In genomic region chr7:26293569-26294308, GRCh38 we compare ENCODE assay signal across 8 cellular contexts. TPM values are rescaled to one million over a fixed set of nuclear protein-coding genes. Genes with fewer than 3 reads are reported as not detected.
A peak's percentile ranks its signal among the peaks of the same experiment; 100 is the strongest.
DNase-seq lines count a peak whose midpoint lies in the region; ATAC-seq and TF ChIP-seq lines count a peak whose summit lies in the region.

No MANE protein-coding gene starts in this region.

- peak overlapping the region; percentile 89 for H3K27ac Mint-ChIP-seq in T-helper 1 cell treated with Interleukin-12 subunit alpha and Interleukin-12 subunit beta and Interleukin-4 antibody, amounts not matched to agents 30 μg/mL and 1 μg/mL, for 36 hours

- peak overlapping the region; percentile 98 for H3K4me3 Mint-ChIP-seq in T-helper 1 cell treated with Interleukin-12 subunit alpha and Interleukin-12 subunit beta and Interleukin-4 antibody, amounts not matched to agents 30 μg/mL and 1 μg/mL, for 36 hours

- TF ChIP-seq CTCF in colonic mucosa (IDR thresholded peaks at IDR 0.05), result no peak

- H3K4me3 ChIP-seq in colonic mucosa (no peak overlapping the region), MG63 (no peak overlapping the region)

- no peaks in the 10 kb centered on the region for H3K27me3 ChIP-seq in colonic mucosa
- no peaks in the 10 kb centered on the region for H3K27me3 ChIP-seq in MG63

- DNase-seq in colonic mucosa (no peak), NCI-H2196 (lab: John Stamatoyannopoulos, UW; ENCODE audit: unreplicated experiment) (no peak), MG63 (no peak), NCI-H1436 treated with DMSO at 0.1 percent for 48 hours (lab: John Stamatoyannopoulos, UW) (no peak)
- peak; percentile 58 to 76 for DNase-seq in stimulated activated CD8-positive, alpha-beta memory T cell treated with anti-CD3 and anti-CD28 coated beads, Interleukin-7, amount 100 ng/mL, for 4 hours (ENCODE audit: low read depth in 2 of 2)

- H3K4me1 ChIP-seq in colonic mucosa, result no peaks in the 10 kb centered on the region

- ATAC-seq in GM18873 (IDR thresholded peaks at IDR 0.05; ENCODE audit: low FRiP score, unreplicated experiment) (peak; percentile 37), HG03064 (IDR thresholded peaks at IDR 0.05; ENCODE audit: low read depth, unreplicated experiment) (peak; percentile 58)

- intact Hi-C loops in colonic mucosa (cut with DNase I), result no loop called here

- H3K27ac ChIP-seq in colonic mucosa, result peak overlapping the region; percentile 52

- peaks cover 45% of the 10 kb centered on the region for H3K4me1 Mint-ChIP-seq in T-helper 1 cell treated with Interleukin-12 subunit alpha and Interleukin-12 subunit beta and Interleukin-4 antibody, amounts not matched to agents 30 μg/mL and 1 μg/mL, for 36 hours (ENCODE audit: low read depth)

- H3K36me3 ChIP-seq in colonic mucosa, result no peaks in the 10 kb centered on the region
- no peaks in the 10 kb centered on the region for H3K36me3 ChIP-seq in MG63

- H3K36me3 Mint-ChIP-seq in T-helper 1 cell treated with Interleukin-12 subunit alpha and Interleukin-12 subunit beta and Interleukin-4 antibody, amounts not matched to agents 30 μg/mL and 1 μg/mL, for 36 hours (ENCODE audit: low read depth), result peaks cover 24% of the 10 kb centered on the region

- H3K27me3 Mint-ChIP-seq in T-helper 1 cell treated with Interleukin-12 subunit alpha and Interleukin-12 subunit beta and Interleukin-4 antibody, amounts not matched to agents 30 μg/mL and 1 μg/mL, for 36 hours (ENCODE audit: low read depth), result no peaks in the 10 kb centered on the region

- H3K9me3 Mint-ChIP-seq in T-helper 1 cell treated with Interleukin-12 subunit alpha and Interleukin-12 subunit beta and Interleukin-4 antibody, amounts not matched to agents 30 μg/mL and 1 μg/mL, for 36 hours, result no peaks in the 10 kb centered on the region

- H3K9ac ChIP-seq in colonic mucosa (ENCODE audit: low read depth in 2 of 2, low read length in 2 of 2), result no peak overlapping the region

- H3K9me3 ChIP-seq in colonic mucosa (no peaks in the 10 kb centered on the region), MG63 (no peaks in the 10 kb centered on the region)

RNA-seq across cellular contexts. Expression of gene SNX10, which starts 2.1 kb away (rescaled TPM):
- total RNA-seq in colonic mucosa, result 1 to 10 TPM; 3.1 to 4.9 TPM
- total RNA-seq in MG63 (2014; rRNA removed; shearing (Covaris generic); ENCODE audit: low replicate concordance), result 3.0 and 4.4 TPM in 2 replicates

Comparison
In these comparisons a context has a peak if more than half of its experiments do, and no peak if none do; other contexts are left out.
1. DNase-seq: peak in stimulated activated CD8-positive, alpha-beta memory T cell treated with anti-CD3 and anti-CD28 coated beads, Interleukin-7, amount 100 ng/mL, for 4 hours (2 of 2); none in colonic mucosa (single experiment), NCI-H2196 (single experiment), MG63 (single experiment) and NCI-H1436 treated with DMSO at 0.1 percent for 48 hours (single experiment).